Comparison of ENCODE assay signal across 19 cellular contexts in genomic region chr20:6673071-6673470, GRCh38.
"Had no signal": no experiment of that assay in that cellular context is flagged by ENCODE, and none has a peak within 500 bp of the region (broad histone marks: within the 10 kb centered on the region; RNA-seq: fewer than 3 reads in every experiment).

No MANE protein-coding gene starts in this region.

- H3K79me2 ChIP-seq: parathyroid adenoma had no signal

- H2AFZ ChIP-seq: parathyroid adenoma had no signal

- H3K27me3 ChIP-seq: foreskin keratinocyte, left lung, neutrophil, upper lobe of left lung had no signal

- H3K4me3 ChIP-seq: left lung, upper lobe of left lung had no signal

- H3K27ac ChIP-seq: foreskin keratinocyte, left lung, neutrophil, parathyroid adenoma, upper lobe of left lung had no signal

- H3K9me3 ChIP-seq: left lung, neutrophil, upper lobe of left lung had no signal

- H3K36me3 ChIP-seq: left lung, neutrophil, upper lobe of left lung had no signal

- H3K4me1 ChIP-seq: foreskin keratinocyte, left lung, parathyroid adenoma, upper lobe of left lung had no signal

- DNase-seq: activated CD4-positive, alpha-beta memory T cell treated with anti-CD3 and anti-CD28 coated beads for 36 hours; activated CD4-positive, alpha-beta T cell treated with anti-CD3 and anti-CD28 coated beads for 48 hours; activated gamma-delta T cell; activated naive CD4-positive, alpha-beta T cell treated with anti-CD3 and anti-CD28 coated beads, Interleukin-2, amount 50 U/mL, for 16 hours; activated naive CD8-positive, alpha-beta T cell treated with anti-CD3 and anti-CD28 coated beads, Interleukin-2, amount 50 U/mL, for 24 hours; activated T-cell treated with anti-CD3 and anti-CD28 coated beads for 4 hours; cerebellar nuclear complex; cortex of kidney; effector CD4-positive, alpha-beta T cell; erythroblast; foreskin keratinocyte; left lung; mammary epithelial cell; stimulated activated CD4-positive, alpha-beta T cell treated with anti-CD3 and anti-CD28 coated beads, Interleukin-4, amount 100 ng/mL, for 24 hours; stimulated activated naive CD4-positive, alpha-beta T cell treated with Interleukin-2 at 50 U/mL for 16 hours; T-helper 9 cell; upper lobe of left lung had no signal

- ATAC-seq: activated naive CD8-positive, alpha-beta T cell treated with anti-CD3 and anti-CD28 coated beads, Interleukin-2, amount 50 U/mL, for 24 hours; foreskin keratinocyte; left lung had no signal

- H3K9ac ChIP-seq: parathyroid adenoma had no signal
